In the genomic region with DNA sequence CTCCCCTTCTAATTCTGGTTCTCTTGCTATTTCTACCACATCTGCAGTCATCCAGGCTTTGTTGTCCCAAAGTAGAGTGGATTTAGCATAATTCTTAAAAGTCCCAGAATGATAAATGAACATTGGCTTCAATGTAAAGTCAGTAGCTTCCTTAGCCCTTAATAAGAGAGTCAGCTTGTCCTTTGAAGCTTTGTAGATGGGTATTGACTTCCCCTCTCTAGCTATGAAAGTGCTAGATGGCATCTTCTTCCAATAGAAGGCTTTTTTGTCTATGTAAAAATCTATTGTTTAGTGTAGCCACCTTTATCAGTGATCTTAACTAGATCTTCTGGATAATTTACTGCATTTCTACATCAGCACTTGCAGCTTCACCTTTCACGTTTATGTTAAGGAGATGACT, we compare ENCODE assay signal across 13 cellular contexts.
DNase-seq lines count a peak whose midpoint lies in the region; ATAC-seq lines count a peak whose summit lies in the region.
"Had no signal": no experiment of that assay in that cellular context is flagged by ENCODE, and none has a peak within 500 bp of the region (broad histone marks: within the 10 kb centered on the region; RNA-seq: fewer than 3 reads in every experiment).

No MANE protein-coding gene starts in this region.

- H3K27ac Mint-ChIP-seq in naive B cell: peak overlapping the region in 4 of 6 donors; percentile 21 to 81 (median 50)
- H3K27ac Mint-ChIP-seq: endodermal cell had no signal

- ATAC-seq in GM18870 (IDR thresholded peaks at IDR 0.05; ENCODE audit: unreplicated experiment): peak; percentile 7
- peak; percentile 28 for ATAC-seq in GM21529 (IDR thresholded peaks at IDR 0.05; ENCODE audit: unreplicated experiment)
- ATAC-seq in HG03571 (IDR thresholded peaks at IDR 0.05; ENCODE audit: unreplicated experiment): peak; percentile 30
- ATAC-seq in naive B cell (ENCODE audit: low read depth in 2 of 2): peak in 1 of 2 donors; percentile 33
- ATAC-seq in HG03280 (IDR thresholded peaks at IDR 0.05; ENCODE audit: unreplicated experiment): no peak
- ATAC-seq in HG03135 (IDR thresholded peaks at IDR 0.05; ENCODE audit: unreplicated experiment): no peak

- peak overlapping the region in 7 of 8 donors; percentile 25 to 78 (median 65) for H3K4me3 Mint-ChIP-seq in naive B cell
- H3K4me3 Mint-ChIP-seq: endodermal cell had no signal

- no peaks in the 10 kb centered on the region for H3K27me3 Mint-ChIP-seq in naive B cell

- H3K4me1 Mint-ChIP-seq in naive B cell: peaks cover 5 to 14% (median 9%) of the 10 kb centered on the region in 3 donors
- H3K4me1 Mint-ChIP-seq: endodermal cell had no signal

- DNase-seq in naive B cell (no peak), Ammon's horn (ENCODE audit: low spot score) (no peak), globus pallidus (ENCODE audit: low spot score) (no peak)
- DNase-seq: activated naive CD4-positive, alpha-beta T cell treated with anti-CD3 and anti-CD28 coated beads, Interleukin-2, amount 50 U/mL, for 16 hours; endodermal cell; H7; KBM-7; trophoblast cell had no signal

- peaks cover 0 to 4% of the 10 kb centered on the region in 2 donors for H3K36me3 Mint-ChIP-seq in naive B cell

- H3K9me3 Mint-ChIP-seq in naive B cell: no peaks in the 10 kb centered on the region
- H3K9me3 Mint-ChIP-seq: endodermal cell had no signal

Comparison
In these comparisons a context has a peak if more than half of its experiments do, and no peak if none do; other contexts are left out.
1. ATAC-seq: peak in GM18870 (single experiment), GM21529 (single experiment) and HG03571 (single experiment); none in HG03280 (single experiment) and HG03135 (single experiment).